25 cellular contexts compared by ENCODE assay signal in the genomic region with DNA sequence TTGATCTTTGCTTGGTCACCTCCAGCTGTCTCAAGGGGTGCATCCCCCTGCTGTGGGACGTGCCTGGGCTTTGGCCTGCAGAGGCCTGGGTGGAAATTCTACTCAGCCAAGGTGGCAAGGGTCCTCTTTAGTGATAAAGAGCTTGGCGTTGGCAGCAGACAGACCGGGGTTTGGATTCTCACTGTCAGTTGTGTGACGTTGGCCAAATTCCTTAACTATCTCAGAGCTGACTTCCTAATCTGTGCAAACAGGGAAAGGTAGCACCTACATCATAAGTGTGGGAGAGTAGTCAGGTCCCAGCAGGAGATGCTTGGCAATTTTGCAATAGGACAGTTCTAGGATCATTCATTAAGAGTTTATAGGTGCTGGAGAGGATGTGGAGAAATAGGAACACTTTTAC.
DNase-seq lines count a peak whose midpoint lies in the region; ATAC-seq, FAIRE-seq and TF ChIP-seq lines count a peak whose summit lies in the region.
"Had no signal": no experiment of that assay in that cellular context is flagged by ENCODE, and none has a peak within 500 bp of the region (broad histone marks: within the 10 kb centered on the region; RNA-seq: fewer than 3 reads in every experiment).

No MANE protein-coding gene starts in this region.

- no peak overlapping the region for H3K4me3 ChIP-seq in Caco-2 (ENCODE audit: low read depth, low read length)
- no peak overlapping the region for H3K4me3 ChIP-seq in bronchial epithelial cell (ENCODE audit: low read depth, low read length)
- no peak overlapping the region for H3K4me3 ChIP-seq in spleen
- H3K4me3 ChIP-seq: A549; BLaER1 treated with 17β-estradiol and CSF1 and Interleukin-3, amounts not matched to agents 10 nM and 100 nM; GM23338 had no signal

- H3K27me3 ChIP-seq in Caco-2 (replicated peaks; ENCODE audit: control insufficient read depth, insufficient read depth, low read length) (no peaks in the 10 kb centered on the region), bronchial epithelial cell (ENCODE audit: control insufficient read depth, insufficient read depth, low read length) (no peaks in the 10 kb centered on the region), spleen (replicated peaks in 1 of 7) (no peaks in the 10 kb centered on the region)
- H3K27me3 ChIP-seq: BLaER1 treated with 17β-estradiol and CSF1 and Interleukin-3, amounts not matched to agents 10 nM and 100 nM had no signal

- H3K27me3 Mint-ChIP-seq in Caco-2 (ENCODE audit: insufficient read depth, unreplicated experiment) = peaks cover 8% of the 10 kb centered on the region

- 51 to 69% (median 69%) methylated on average over 3 to 4 of the region's 4 CpGs for WGBS in spleen, 5 donors

- no peak for ATAC-seq in GM18870 (IDR thresholded peaks at IDR 0.05; ENCODE audit: unreplicated experiment)
- ATAC-seq: A549, GM23338, HCT116 had no signal

- BruUV-seq in Caco-2 (replicated peaks; lab: Mats Ljungman, UMichigan) = no TSS peak

- H3K4me1 ChIP-seq in Caco-2 (peaks cover 7% of the 10 kb centered on the region; the same call in 1 of the 2 replicates), spleen (peaks cover 0 to 5% (median 0%) of the 10 kb centered on the region in 6 donors)
- H3K4me1 ChIP-seq: A549; BE2C; BLaER1 treated with 17β-estradiol and CSF1 and Interleukin-3, amounts not matched to agents 10 nM and 100 nM had no signal

- H3K36me3 Mint-ChIP-seq in Caco-2 (ENCODE audit: insufficient read depth, unreplicated experiment) = no peaks in the 10 kb centered on the region
- H3K36me3 Mint-ChIP-seq: CD14-positive monocyte; CD8-positive, alpha-beta memory T cell had no signal

- no peaks in the 10 kb centered on the region for H3K36me3 ChIP-seq in Caco-2 (ENCODE audit: control insufficient read depth, insufficient read depth, low read length)
- no peaks in the 10 kb centered on the region for H3K36me3 ChIP-seq in bronchial epithelial cell (ENCODE audit: control insufficient read depth, insufficient read depth, low read length)
- no peaks in the 10 kb centered on the region for H3K36me3 ChIP-seq in spleen
- H3K36me3 ChIP-seq: BE2C; BLaER1 treated with 17β-estradiol and CSF1 and Interleukin-3, amounts not matched to agents 10 nM and 100 nM had no signal

- H3K27ac Mint-ChIP-seq in Caco-2 (ENCODE audit: unreplicated experiment) = no peak overlapping the region
- H3K27ac Mint-ChIP-seq: CD14-positive monocyte; CD4-positive, alpha-beta T cell; CD8-positive, alpha-beta memory T cell; GM23338; H9 had no signal

- no peaks in the 10 kb centered on the region for H3K9me3 ChIP-seq in Caco-2
- no peaks in the 10 kb centered on the region for H3K9me3 ChIP-seq in spleen
- H3K9me3 ChIP-seq: A549; BE2C; BLaER1 treated with 17β-estradiol and CSF1 and Interleukin-3, amounts not matched to agents 10 nM and 100 nM had no signal

- CTCF ChIA-PET in Caco-2 (lab: Charles Lee) = no interaction called here

- intact Hi-C loops in Caco-2 (cut with micrococcal nuclease; ENCODE audit: unreplicated experiment) (no loop called here), spleen (cut with DNase I; ENCODE audit: low total_unique reads) (no loop called here)

- H3K9me3 Mint-ChIP-seq in Caco-2 (ENCODE audit: unreplicated experiment) = no peaks in the 10 kb centered on the region
- H3K9me3 Mint-ChIP-seq: CD8-positive, alpha-beta memory T cell; GM23338 had no signal

- POLR2A ChIA-PET in Caco-2 (lab: Charles Lee) = no interaction called here

- TF ChIP-seq CTCF in Caco-2 (IDR thresholded peaks at IDR 0.05; ENCODE audit: insufficient read depth in 1 of 2, low read depth in 1 of 2, low read length in 1 of 2, severe bottlenecking in 1 of 2, unreplicated experiment in 1 of 2) = no peak
- TF ChIP-seq CTCF in bronchial epithelial cell (IDR thresholded peaks at IDR 0.05; ENCODE audit: insufficient read depth, low read length, severe bottlenecking) = no peak
- TF ChIP-seq CTCF in spleen (IDR thresholded peaks at IDR 0.05 in 8 of 11, conservative IDR thresholded peaks at IDR 0.05 in 3 of 11) = no peak

- H3K4me3 Mint-ChIP-seq in Caco-2 (ENCODE audit: unreplicated experiment) = peak overlapping the region; percentile 17
- H3K4me3 Mint-ChIP-seq: CD14-positive monocyte; CD4-positive, alpha-beta T cell; CD8-positive, alpha-beta memory T cell; GM23338; H9 had no signal

- H3K27ac ChIP-seq in spleen = no peak overlapping the region
- H3K27ac ChIP-seq: A549; BLaER1 treated with 17β-estradiol and CSF1 and Interleukin-3, amounts not matched to agents 10 nM and 100 nM had no signal

- FAIRE-seq in bronchial epithelial cell (lab: Jason Lieb, UNC) = no peak
- FAIRE-seq: A549, G401.6, GM12892, GM19239 had no signal

- H3K4me1 Mint-ChIP-seq in Caco-2 (ENCODE audit: low read depth, unreplicated experiment) = peaks cover 8% of the 10 kb centered on the region
- H3K4me1 Mint-ChIP-seq: CD14-positive monocyte; CD8-positive, alpha-beta memory T cell; GM23338; H9 had no signal

- no peak for DNase-seq in Caco-2
- peak; percentile 39 for DNase-seq in bronchial epithelial cell (ENCODE audit: low read depth)
- DNase-seq in islet precursor cell = peak; percentile 41
- DNase-seq in spleen = peak; percentile 11
- DNase-seq in SKM-1 treated with dmso at 0.1 percent for 144 hours (lab: John Stamatoyannopoulos, UW; ENCODE audit: unreplicated experiment) = no peak
- no peak for DNase-seq in amniotic stem cell (lab: John Stamatoyannopoulos, UW)
- DNase-seq: 8988T; ACHN; AML-193; BE2C; Calu3; CD4-positive, alpha-beta T cell; CD8-positive, alpha-beta memory T cell; DMS53; DND-41; H9 had no signal

- no peak for TF ChIP-seq POLR2A in spleen (IDR thresholded peaks at IDR 0.05)

Comparison
In these comparisons a context has a peak if more than half of its experiments do, and no peak if none do; other contexts are left out.
1. DNase-seq: peak in bronchial epithelial cell (single experiment), islet precursor cell (single experiment) and spleen (single experiment); none in Caco-2 (0 of 2), SKM-1 treated with dmso at 0.1 percent for 144 hours (single experiment) and amniotic stem cell (single experiment).